Comparison of ENCODE assay signal across 9 cellular contexts in genomic region chr10:114437456-114438292, GRCh38. TPM values are rescaled to one million over a fixed set of nuclear protein-coding genes. Genes with fewer than 3 reads are reported as not detected.
DNase-seq lines count a peak whose midpoint lies in the region; ATAC-seq and TF ChIP-seq lines count a peak whose summit lies in the region.
"Had no signal": no experiment of that assay in that cellular context is flagged by ENCODE, and none has a peak within 500 bp of the region (broad histone marks: within the 10 kb centered on the region; RNA-seq: fewer than 3 reads in every experiment).

No MANE protein-coding gene starts in this region.

- DNase-seq in AG04450 (ENCODE audit: low read depth, low spot score) (no peak), GM23248 (peak; percentile 54), left colon (no peak), cortex of kidney (lab: John Stamatoyannopoulos, UW) (no peak), GOT3 (lab: John Stamatoyannopoulos, UW) (no peak)
- no peak for DNase-seq in stimulated activated CD8-positive, alpha-beta memory T cell treated with anti-CD3 and anti-CD28 coated beads, Interleukin-4, amount 100 ng/mL, for 48 hours
- DNase-seq: NCI-H1092 had no signal

- no peaks in the 10 kb centered on the region for H3K27me3 ChIP-seq in AG04450 (ENCODE audit: control insufficient read depth, insufficient read depth, low read length)
- peaks cover 3% of the 10 kb centered on the region; the same call in 1 of the 2 replicates for H3K27me3 ChIP-seq in GM23248 (replicated peaks; ENCODE audit: insufficient read depth)

- H3K27ac ChIP-seq in AG04450 (ENCODE audit: low read depth, low read length) = no peak overlapping the region
- no peak overlapping the region for H3K27ac ChIP-seq in GM23248

- TF ChIP-seq CTCF in AG04450 (IDR thresholded peaks at IDR 0.05; ENCODE audit: low read depth, low read length) = peak; percentile 57
- TF ChIP-seq CTCF in WI38 (IDR thresholded peaks at IDR 0.05; ENCODE audit: low read depth, low read length) = peak; percentile 57

- H3K9ac ChIP-seq in GM23248 = no peak overlapping the region

- H3K36me3 ChIP-seq in GM23248 (ENCODE audit: low read depth) = no peaks in the 10 kb centered on the region

- intact Hi-C loops in left colon (cut with DNase I, micrococcal nuclease) = loop anchor here in 1 of 2 donors (5.0 kb wide), 1 partner anchor 135 kb away; no protein-coding TSS in a partner anchor

- ATAC-seq in left colon (peak; percentile 35), GM18868 (IDR thresholded peaks at IDR 0.05; ENCODE audit: unreplicated experiment) (no peak)

- H2AFZ ChIP-seq in GM23248 = no peak overlapping the region

- H3F3A ChIP-seq in GM23248 (ENCODE audit: insufficient read depth) = no peaks in the 10 kb centered on the region

- H3K9me2 ChIP-seq in GM23248 (ENCODE audit: insufficient read depth) = no peaks in the 10 kb centered on the region

- POLR2A ChIA-PET in AG04450 (lab: Yijun Ruan, JAX) = no interaction called here

- no peak overlapping the region for H3K4me2 ChIP-seq in GM23248 (ENCODE audit: unreplicated experiment)

- H3K4me3 ChIP-seq in AG04450 (ENCODE audit: low read depth, low read length) (no peak overlapping the region), GM23248 (no peak overlapping the region), WI38 (ENCODE audit: low read depth, low read length) (no peak overlapping the region)

- CTCF ChIA-PET in AG04450 (lab: Charles Lee) = interaction anchor here (0.5 to 2.6 kb wide), 7 partner anchors 11 to 401 kb away, joined by 3 to 24 read pairs (median 4); no protein-coding TSS in a partner anchor

- in situ Hi-C loops in GM23248 (cut with MboI) = no loop called here

- H3K4me1 ChIP-seq in GM23248 (ENCODE audit: insufficient read depth) = no peaks in the 10 kb centered on the region

- 44 to 53% methylated on average over 9 of the region's 9 CpGs for WGBS in GM23248 (ENCODE audit: low coverage in 1 of 2, low lambda C conversion rate in 2 of 2, missing lambda C conversion rate in 2 of 2), 2 experiments

- H3K79me2 ChIP-seq in GM23248 (ENCODE audit: insufficient read depth) = no peaks in the 10 kb centered on the region

- H4K20me1 ChIP-seq in GM23248 (ENCODE audit: insufficient read depth) = no peaks in the 10 kb centered on the region

- no peaks in the 10 kb centered on the region for H3K9me3 ChIP-seq in AG04450 (ENCODE audit: control insufficient read depth, insufficient read depth, low read length)
- no peaks in the 10 kb centered on the region for H3K9me3 ChIP-seq in GM23248 (ENCODE audit: low read depth)

RNA-seq across cellular contexts. Expression of gene AFAP1L2, which starts 33.4 kb away (rescaled TPM):
- polyA plus RNA-seq in AG04450 (2011; rRNA removed) (0.05 and 0.07 TPM in 2 replicates), GM23248 (2016; fragmentation: Nextera tagmentation; extraction: Ambion mirVana) (not detected in 2 replicates)
- 0.17 and 0.23 TPM in 2 replicates for polyA minus RNA-seq in AG04450 (2011; rRNA and poly(A)+ RNA removed)
- not detected in 2 replicates for total RNA-seq in GM23248 (2014; rRNA removed; shearing (Covaris generic))
- total RNA-seq in left colon = 10 to 100 TPM in 1 of 2 donors, 1 to 10 TPM in 1; 8.9 to 12.5 TPM
